ENCODE assay signal across 8 cellular contexts in genomic region chr5:115542076-115542475, GRCh38. TPM values are rescaled to one million over a fixed set of nuclear protein-coding genes. Genes with fewer than 3 reads are reported as not detected.
DNase-seq lines count a peak whose midpoint lies in the region; ATAC-seq and TF ChIP-seq lines count a peak whose summit lies in the region.

No MANE protein-coding gene starts in this region.

- peaks cover 9% of the 10 kb centered on the region for H3K9me3 ChIP-seq in NT2/D1 (ENCODE audit: insufficient read depth, low read length)
- no peaks in the 10 kb centered on the region for H3K9me3 ChIP-seq in endocrine pancreas (ENCODE audit: control insufficient read depth, low read length)
- no peaks in the 10 kb centered on the region for H3K9me3 ChIP-seq in prostate gland

- H3K9ac ChIP-seq in NT2/D1 (ENCODE audit: insufficient read length, low read depth) (peak overlapping the region; percentile 29), endocrine pancreas (ENCODE audit: control insufficient read depth, insufficient read depth, low read length) (peak overlapping the region; percentile 16)

- H3K4me3 ChIP-seq in NT2/D1 (ENCODE audit: insufficient read length, low read depth) (peak overlapping the region; percentile 20), endocrine pancreas (ENCODE audit: control insufficient read depth, insufficient read depth, low read length) (peak overlapping the region; percentile 99), prostate gland (peak overlapping the region; percentile 83 to 85)

- H3K4me1 ChIP-seq in NT2/D1 (ENCODE audit: insufficient read depth, insufficient read length) (no peaks in the 10 kb centered on the region), endocrine pancreas (ENCODE audit: control insufficient read depth, insufficient read depth, low read length) (peaks cover 18% of the 10 kb centered on the region), prostate gland (replicated peaks) (no peaks in the 10 kb centered on the region)

- WGBS in prostate gland, result 6% methylated on average over 3 of the region's 3 CpGs

- no peaks in the 10 kb centered on the region for H3K27me3 ChIP-seq in NT2/D1 (ENCODE audit: insufficient read depth, insufficient read length)
- no peaks in the 10 kb centered on the region for H3K27me3 ChIP-seq in endocrine pancreas (ENCODE audit: control insufficient read depth, insufficient read depth, low read length)
- H3K27me3 ChIP-seq in prostate gland (replicated peaks; ENCODE audit: insufficient read depth), result no peaks in the 10 kb centered on the region

- DNase-seq in G401 (ENCODE audit: low spot score) (peak; percentile 28), NT2/D1 (ENCODE audit: low read depth, low spot score) (no peak), prostate gland (ENCODE audit: low spot score) (no peak), ureter (ENCODE audit: low spot score) (no peak), NCI-H187 (lab: John Stamatoyannopoulos, UW) (no peak)
- no peak for DNase-seq in activated effector memory CD4-positive, alpha-beta T cell treated with Interleukin-2 at 50 U/mL for 16 hours

- TF ChIP-seq POLR2A in prostate gland (IDR thresholded peaks at IDR 0.05), result no peak

- ATAC-seq in HG02870 (IDR thresholded peaks at IDR 0.05; ENCODE audit: unreplicated experiment), result no peak

- H3K27ac ChIP-seq in prostate gland, result peak overlapping the region; percentile 98 to 99

- TF ChIP-seq CTCF in prostate gland (IDR thresholded peaks at IDR 0.05), result no peak

- intact Hi-C loops in prostate gland (cut with DNase I), result loop anchor here (5.0 to 10.0 kb wide), 3 partner anchors 83 to 303 kb away; partner anchors contain the start of genes AP3S1, ATG12 and TMED7

- in situ Hi-C loops in G401 (cut with HindIII; ENCODE audit: low sequenced_read_pairs), result no loop called here

- H3K36me3 ChIP-seq in NT2/D1 (ENCODE audit: insufficient read depth, insufficient read length, low read length) (peaks cover 51% of the 10 kb centered on the region), endocrine pancreas (ENCODE audit: control insufficient read depth, insufficient read depth, low read length) (no peaks in the 10 kb centered on the region), prostate gland (no peaks in the 10 kb centered on the region)

RNA-seq across cellular contexts. Expression of gene FEM1C, which starts 2.5 kb away (rescaled TPM):
- total RNA-seq in G401 (2014; rRNA removed; shearing (Covaris generic)), result 4.8 and 7.8 TPM in 2 replicates
- total RNA-seq in prostate gland (10 to 100 TPM; 17.4 to 20.8 TPM), ureter (19.1 TPM)

Comparison
In these comparisons a context has a peak if more than half of its experiments do, and no peak if none do; other contexts are left out.
1. H3K4me3 ChIP-seq: peak in every context shown above with its lines; median percentile 99 in endocrine pancreas; 84 in prostate gland; 20 in NT2/D1.